1 cellular context compared by ENCODE assay signal in the genomic region with DNA sequence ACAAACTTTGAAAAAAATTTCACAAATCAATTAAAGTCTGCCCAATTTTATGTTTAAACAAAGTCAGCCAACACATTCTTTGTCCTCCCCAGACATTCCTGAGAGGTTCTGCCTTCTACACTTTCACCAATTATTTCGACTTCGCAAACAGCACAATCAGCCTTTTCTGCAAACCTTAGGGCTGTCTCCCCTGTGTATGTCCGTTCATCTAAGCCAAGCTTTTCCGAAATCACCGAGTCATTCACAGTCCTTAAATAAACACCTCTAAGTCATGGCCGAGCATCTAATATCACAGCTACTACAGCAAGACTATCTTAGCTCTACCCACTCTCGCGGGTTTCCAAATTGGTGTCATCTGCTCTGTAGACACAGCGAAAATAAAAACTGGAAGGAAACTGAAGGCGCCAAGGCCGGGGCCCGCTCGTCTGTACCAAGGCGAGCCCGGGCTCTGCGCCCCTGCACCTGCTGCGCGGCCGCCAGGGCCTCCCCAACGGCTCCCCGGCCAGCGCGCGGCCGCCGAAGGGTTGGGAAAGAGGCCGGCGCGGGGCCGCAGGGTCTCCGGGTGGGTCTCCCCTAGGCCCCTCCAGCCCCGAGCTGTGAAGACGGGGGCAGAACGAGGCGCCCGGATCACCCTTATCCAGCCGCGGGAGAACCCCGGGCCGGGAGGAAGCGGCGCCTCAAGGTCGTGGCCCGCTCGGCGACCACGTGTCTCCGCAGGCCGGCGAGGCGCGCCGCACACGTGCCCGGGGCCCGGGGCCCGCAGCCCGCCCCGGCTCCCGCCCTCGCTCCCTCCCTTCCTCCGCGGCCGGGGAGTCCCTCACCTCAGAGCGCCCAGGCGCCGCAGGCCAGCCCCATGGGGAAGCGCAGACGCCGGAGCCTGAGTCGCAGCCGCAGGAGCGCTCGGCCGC.
TF ChIP-seq lines count a peak whose summit lies in the region.

No MANE protein-coding gene starts in this region.

TF ChIP-seq in HEK293, 187 proteins besides CTCF, POLR2A, EP300 and RAD21 (continued from another document):
- TF ChIP-seq ZNF571 (tag by site-specific recombination; IDR thresholded peaks at IDR 0.05) (no peak), TRIM28 (IDR thresholded peaks at IDR 0.05; ENCODE audit: borderline replicate concordance, low read length) (no peak), ZNF658 (tag by site-specific recombination; IDR thresholded peaks at IDR 0.05) (no peak)
